Comparison of ENCODE assay signal across 12 cellular contexts in genomic region chr21:17726047-17726446, GRCh38.
DNase-seq lines count a peak whose midpoint lies in the region; ATAC-seq and TF ChIP-seq lines count a peak whose summit lies in the region.
"Had no signal": no experiment of that assay in that cellular context is flagged by ENCODE, and none has a peak within 500 bp of the region (broad histone marks: within the 10 kb centered on the region; RNA-seq: fewer than 3 reads in every experiment).

No MANE protein-coding gene starts in this region.

- H3K9me2 ChIP-seq in Loucy (replicated peaks; ENCODE audit: low read depth, low read length) = no peaks in the 10 kb centered on the region

- H3K4me1 ChIP-seq in Loucy (ENCODE audit: insufficient read depth, low read length, poor library complexity, severe bottlenecking) (no peaks in the 10 kb centered on the region), lower lobe of right lung (no peaks in the 10 kb centered on the region), right cardiac atrium (ENCODE audit: control insufficient read depth, insufficient read depth, low read length) (no peaks in the 10 kb centered on the region)

- H3K36me3 Mint-ChIP-seq in activated CD8-positive, alpha-beta T cell treated with anti-CD3 and anti-CD28 coated beads, Interleukin-2, amount 10 ng/mL, durations not matched to agents 7 days and 5 days (ENCODE audit: low read depth) = no peaks in the 10 kb centered on the region

- TF ChIP-seq CTCF in Loucy (conservative IDR thresholded peaks at IDR 0.05; ENCODE audit: low read length) (peak; percentile 49), VCaP (conservative IDR thresholded peaks at IDR 0.05) (peak; percentile 44; the same call in 1 of the 2 replicates), lower lobe of right lung (IDR thresholded peaks at IDR 0.05) (peak; percentile 28)

- H3K4me2 ChIP-seq in Loucy (ENCODE audit: low read depth, low read length, poor library complexity, severe bottlenecking) = no peak overlapping the region

- intact Hi-C loops in lower lobe of right lung (cut with DNase I) = no loop called here
- intact Hi-C loops in right cardiac atrium (cut with DNase I) = no loop called here

- H3K4me1 Mint-ChIP-seq in activated CD8-positive, alpha-beta T cell treated with anti-CD3 and anti-CD28 coated beads, Interleukin-2, amount 10 ng/mL, durations not matched to agents 7 days and 5 days (ENCODE audit: low read depth) = no peaks in the 10 kb centered on the region
- H3K4me1 Mint-ChIP-seq: activated B cell treated with CpG ODN at 0.5 μM for 24 hours had no signal

- H3K9me3 ChIP-seq in Loucy (ENCODE audit: insufficient read depth, low read depth, low read length) = no peaks in the 10 kb centered on the region
- H3K9me3 ChIP-seq in lower lobe of right lung = no peaks in the 10 kb centered on the region
- no peaks in the 10 kb centered on the region for H3K9me3 ChIP-seq in right cardiac atrium (ENCODE audit: control insufficient read depth, low read length)
- H3K9me3 ChIP-seq: tibial nerve had no signal

- no peak overlapping the region for H3K4me3 Mint-ChIP-seq in activated CD8-positive, alpha-beta T cell treated with anti-CD3 and anti-CD28 coated beads, Interleukin-2, amount 10 ng/mL, durations not matched to agents 7 days and 5 days
- H3K4me3 Mint-ChIP-seq: activated B cell treated with CpG ODN at 0.5 μM for 24 hours had no signal

- H3K9me3 Mint-ChIP-seq in activated CD8-positive, alpha-beta T cell treated with anti-CD3 and anti-CD28 coated beads, Interleukin-2, amount 10 ng/mL, durations not matched to agents 7 days and 5 days (ENCODE audit: insufficient read depth) = no peaks in the 10 kb centered on the region
- H3K9me3 Mint-ChIP-seq: activated B cell treated with CpG ODN at 0.5 μM for 24 hours had no signal

- POLR2A ChIA-PET in activated CD8-positive, alpha-beta T cell treated with anti-CD3 and anti-CD28 coated beads, Interleukin-2, amount 10 ng/mL, durations not matched to agents 7 days and 5 days (lab: Charles Lee) = no interaction called here

- H3K27me3 ChIP-seq in Loucy (ENCODE audit: insufficient read depth, low read length, poor library complexity, severe bottlenecking) (no peaks in the 10 kb centered on the region), lower lobe of right lung (ENCODE audit: low read depth) (no peaks in the 10 kb centered on the region), right cardiac atrium (ENCODE audit: control insufficient read depth, insufficient read depth) (no peaks in the 10 kb centered on the region)
- H3K27me3 ChIP-seq: tibial nerve had no signal

- H3K4me3 ChIP-seq in Loucy (ENCODE audit: low read length, poor library complexity, severe bottlenecking) (no peak overlapping the region), lower lobe of right lung (no peak overlapping the region), right cardiac atrium (ENCODE audit: low read length) (no peak overlapping the region)
- H3K4me3 ChIP-seq: tibial nerve had no signal

- no peak overlapping the region for H3K27ac Mint-ChIP-seq in activated CD8-positive, alpha-beta T cell treated with anti-CD3 and anti-CD28 coated beads, Interleukin-2, amount 10 ng/mL, durations not matched to agents 7 days and 5 days
- H3K27ac Mint-ChIP-seq: activated B cell treated with CpG ODN at 0.5 μM for 24 hours had no signal

- H3F3A ChIP-seq in Loucy (ENCODE audit: low read depth) = no peaks in the 10 kb centered on the region

- H4K20me1 ChIP-seq in Loucy (ENCODE audit: insufficient read depth, low read length, poor library complexity, severe bottlenecking) = no peaks in the 10 kb centered on the region

- CTCF ChIA-PET in activated CD8-positive, alpha-beta T cell treated with anti-CD3 and anti-CD28 coated beads, Interleukin-2, amount 10 ng/mL, durations not matched to agents 7 days and 5 days (lab: Charles Lee) = interaction anchor here (1.0 kb wide), 1 partner anchor 15 kb away, joined by 3 read pairs; no protein-coding TSS in a partner anchor

- H3K79me2 ChIP-seq in Loucy (ENCODE audit: insufficient read depth, low read length) = no peaks in the 10 kb centered on the region

- DNase-seq in DMS 273 (lab: John Stamatoyannopoulos, UW; ENCODE audit: unreplicated experiment) = peak; percentile 23
- DNase-seq in DMS 273 treated with DMSO at 0.1 percent for 48 hours (lab: John Stamatoyannopoulos, UW) = no peak
- no peak for DNase-seq in lower lobe of right lung
- DNase-seq in activated CD8-positive, alpha-beta T cell treated with anti-CD3 and anti-CD28 coated beads, Interleukin-2, amount 10 ng/mL, durations not matched to agents 7 days and 5 days = no peak
- no peak for DNase-seq in right cardiac atrium
- DNase-seq: activated B cell treated with CpG ODN at 0.5 μM for 24 hours; activated gamma-delta T cell treated with Interleukin-2 at 50 U/mL for 16 hours; stimulated activated CD4-positive, alpha-beta T cell treated with anti-CD3 and anti-CD28 coated beads, Interleukin-4, amount 100 ng/mL, for 1 hour had no signal

- 0 out of 2 replicates have a peak overlapping the region, but pooled peaks have one; percentile 17 for H2AFZ ChIP-seq in Loucy (ENCODE audit: low read length)

- 80% methylated on average over 1 of the region's 1 CpG for WGBS in right cardiac atrium

- ATAC-seq in lower lobe of right lung (peak in 1 of 2 donors; percentile 46), right cardiac atrium (no peak), GM19328 (IDR thresholded peaks at IDR 0.05; ENCODE audit: unreplicated experiment) (no peak)
- no peak for ATAC-seq in activated CD8-positive, alpha-beta T cell treated with anti-CD3 and anti-CD28 coated beads, Interleukin-2, amount 10 ng/mL, durations not matched to agents 7 days and 5 days

- no peak overlapping the region for H3K27ac ChIP-seq in VCaP
- no peak overlapping the region for H3K27ac ChIP-seq in lower lobe of right lung
- H3K27ac ChIP-seq in right cardiac atrium (ENCODE audit: low read length) = no peak overlapping the region
- H3K27ac ChIP-seq: tibial nerve had no signal

- no peaks in the 10 kb centered on the region for H3K27me3 Mint-ChIP-seq in activated CD8-positive, alpha-beta T cell treated with anti-CD3 and anti-CD28 coated beads, Interleukin-2, amount 10 ng/mL, durations not matched to agents 7 days and 5 days (ENCODE audit: low read depth)
- H3K27me3 Mint-ChIP-seq: activated B cell treated with CpG ODN at 0.5 μM for 24 hours had no signal

- H3K36me3 ChIP-seq in Loucy (ENCODE audit: insufficient read depth, low read length) = no peaks in the 10 kb centered on the region
- H3K36me3 ChIP-seq in lower lobe of right lung = no peaks in the 10 kb centered on the region
- H3K36me3 ChIP-seq: tibial nerve had no signal

- H3K9ac ChIP-seq in Loucy (ENCODE audit: low read depth, low read length, poor library complexity, severe bottlenecking) = no peak overlapping the region
